In genomic region chr1:63317007-63317813, GRCh38 we compare ENCODE assay signal across 9 cellular contexts. TPM values are rescaled to one million over a fixed set of nuclear protein-coding genes. Genes with fewer than 3 reads are reported as not detected.
DNase-seq lines count a peak whose midpoint lies in the region; ATAC-seq and TF ChIP-seq lines count a peak whose summit lies in the region.
"Had no signal": no experiment of that assay in that cellular context is flagged by ENCODE, and none has a peak within 500 bp of the region (broad histone marks: within the 10 kb centered on the region; RNA-seq: fewer than 3 reads in every experiment).

No MANE protein-coding gene starts in this region.

- H3K27me3 ChIP-seq in neuron (ENCODE audit: insufficient read depth, low read length) = peaks cover 86% of the 10 kb centered on the region

- no peaks in the 10 kb centered on the region for H3K9me3 ChIP-seq in neuron (ENCODE audit: low read length)

- peaks cover 83 to 96% (median 91%) of the 10 kb centered on the region in 3 donors for H3K27me3 Mint-ChIP-seq in CD14-positive monocyte (ENCODE audit: low read depth in 3 of 3)

- H3K4me1 ChIP-seq in neuron (ENCODE audit: insufficient read depth, low read length) = peaks cover 14% of the 10 kb centered on the region

- H3K4me1 Mint-ChIP-seq in CD14-positive monocyte = peaks cover 55% of the 10 kb centered on the region

- no peak overlapping the region for H2AFZ ChIP-seq in neuron (ENCODE audit: low read depth, low read length)

- peak overlapping the region; percentile 12 for H3K4me3 ChIP-seq in neuron (ENCODE audit: low read length)

- peaks cover 22 to 42% of the 10 kb centered on the region in 2 donors for H3K36me3 Mint-ChIP-seq in CD14-positive monocyte

- DNase-seq in CD14-positive monocyte (ENCODE audit: low spot score) (peak; percentile 72), NCI-H510A treated with DMSO at 0.1 percent for 48 hours (lab: John Stamatoyannopoulos, UW) (peak; percentile 79), fibroblast of the conjunctiva (ENCODE audit: low read depth) (peak; percentile 34), mesenteric fat pad (ENCODE audit: low spot score) (no peak)
- peak; percentile 74 for DNase-seq in activated CD8-positive, alpha-beta memory T cell treated with anti-CD3 and anti-CD28 coated beads for 24 hours

- peaks cover 12 to 55% (median 39%) of the 10 kb centered on the region in 7 donors for H3K9me3 Mint-ChIP-seq in CD14-positive monocyte

- no peaks in the 10 kb centered on the region for H3K36me3 ChIP-seq in neuron (ENCODE audit: insufficient read depth, low read length)

- peak overlapping the region; percentile 76 to 95 for H3K4me3 Mint-ChIP-seq in CD14-positive monocyte

- intact Hi-C loops in CD14-positive monocyte (cut with micrococcal nuclease) = loop anchor here (2.0 to 10.0 kb wide), 4 partner anchors 14 to 218 kb away; partner anchors contain the start of gene ALG6 (in 1 of the 2)

- ATAC-seq in GM19351 (IDR thresholded peaks at IDR 0.05; ENCODE audit: unreplicated experiment) (peak; percentile 71), HG03439 (IDR thresholded peaks at IDR 0.05; ENCODE audit: unreplicated experiment) (peak; percentile 71)

- TF ChIP-seq CTCF in CD14-positive monocyte (IDR thresholded peaks at IDR 0.05) = peak; percentile 75

- H3K27ac Mint-ChIP-seq in CD14-positive monocyte = no peak overlapping the region

RNA-seq across cellular contexts. Expression of gene FOXD3, which starts 5.2 kb away (rescaled TPM):
- not detected for polyA plus RNA-seq in CD14-positive monocyte
- not detected for total RNA-seq in mesenteric fat pad
- total RNA-seq: temporal lobe had no signal

RNA-seq across cellular contexts. Expression of gene ALG6, which starts 50.2 kb away (rescaled TPM):
- 10 to 100 TPM; 20.2 to 24.7 TPM for polyA plus RNA-seq in CD14-positive monocyte
- 8.4 TPM for total RNA-seq in mesenteric fat pad
